ENCODE assay signal across 8 cellular contexts in the genomic region with DNA sequence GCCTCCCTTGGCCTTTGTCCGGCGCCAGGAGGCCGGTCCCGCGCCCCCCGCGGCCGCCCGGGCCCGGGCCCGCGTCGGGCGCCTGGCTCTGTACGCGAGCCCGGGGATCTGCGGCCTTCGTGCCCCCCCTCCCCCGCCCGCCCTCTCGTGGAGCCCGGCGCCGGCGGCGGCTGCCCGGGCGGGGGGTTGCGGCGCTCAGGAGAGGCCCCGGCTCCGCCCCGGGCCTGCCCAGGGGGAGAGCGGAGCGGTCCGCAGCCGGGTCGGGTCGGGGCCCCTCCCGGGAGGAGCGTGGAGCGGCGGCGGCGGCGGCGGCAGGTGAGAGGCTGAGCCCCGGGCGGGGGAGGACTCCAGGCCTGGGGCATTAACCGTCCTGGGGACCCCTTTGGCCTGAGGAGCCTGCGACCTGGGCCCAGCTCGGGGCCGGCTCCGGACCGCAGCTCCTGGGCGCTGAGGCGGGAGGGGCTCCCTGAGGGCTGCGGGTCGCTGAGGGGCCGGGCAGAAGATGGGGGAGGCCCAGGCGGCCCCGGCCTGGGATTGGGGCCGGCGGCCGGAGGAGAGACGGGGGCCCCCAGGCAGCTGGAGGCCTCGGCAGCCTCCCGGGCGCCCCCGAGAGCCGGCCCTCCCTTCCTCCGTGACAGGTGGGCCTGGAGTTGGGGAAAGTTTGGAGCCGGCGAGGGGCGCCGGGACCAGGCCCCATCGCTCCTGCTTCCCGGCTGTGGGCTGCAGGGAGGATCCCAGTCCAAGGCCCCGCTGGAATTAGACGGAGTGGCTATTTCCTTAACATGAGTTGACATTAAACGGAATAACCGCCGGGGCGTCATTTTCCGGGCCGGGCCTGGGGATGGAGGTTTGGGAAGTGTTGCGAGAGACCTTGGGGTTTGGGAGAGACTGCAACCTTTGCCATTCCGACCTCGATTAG. TPM values are rescaled to one million over a fixed set of nuclear protein-coding genes. Genes with fewer than 3 reads are reported as not detected.
DNase-seq lines count a peak whose midpoint lies in the region; ATAC-seq and TF ChIP-seq lines count a peak whose summit lies in the region.
"Not testable (repeated sequence)": the region's sequence is repeated elsewhere in the genome, so short reads cannot be mapped to it uniquely, and the experiment has no call there.

No MANE protein-coding gene starts in this region.

- intact Hi-C loops in prostate gland (cut with DNase I); uterus (cut with DNase I; ENCODE audit: low total_unique reads): not testable (repeated sequence)

- TF ChIP-seq CTCF in prostate gland (IDR thresholded peaks at IDR 0.05): not testable (repeated sequence)
- peak in 1 of 4 experiments; percentile 12 for TF ChIP-seq CTCF in uterus (IDR thresholded peaks at IDR 0.05)

- peak overlapping the region; percentile 81 to 89 for H3K4me3 ChIP-seq in prostate gland
- H3K4me3 ChIP-seq in uterus: peak overlapping the region; percentile 41 to 94

- H3K4me1 ChIP-seq in prostate gland (replicated peaks); uterus: not testable (repeated sequence)

- under 1% methylated on average over 48 of the region's 90 CpGs for WGBS in prostate gland

- not testable (repeated sequence) for H3K27me3 ChIP-seq in prostate gland (replicated peaks; ENCODE audit: insufficient read depth); uterus

- H3K9me3 ChIP-seq in prostate gland, uterus: not testable (repeated sequence)

- ATAC-seq in GM18519 (IDR thresholded peaks at IDR 0.05; ENCODE audit: low FRiP score, unreplicated experiment): peak; percentile 28
- peak; percentile 32 for ATAC-seq in HG02852 (IDR thresholded peaks at IDR 0.05; ENCODE audit: unreplicated experiment)

- H3K27ac ChIP-seq in prostate gland (peak overlapping the region; percentile 94 to 96), uterus (peak overlapping the region; percentile 97 to 99)

- TF ChIP-seq POLR2A in prostate gland (IDR thresholded peaks at IDR 0.05); uterus (IDR thresholded peaks at IDR 0.05): not testable (repeated sequence)

- not testable (repeated sequence) for H3K36me3 ChIP-seq in prostate gland, uterus

- DNase-seq in NCI-H1417 (lab: John Stamatoyannopoulos, UW) (peak in 2 of 3 experiments; percentile 43 to 68), cerebellum (ENCODE audit: low spot score) (peak; percentile 22), iPS-NIHi11 (ENCODE audit: low spot score) (peak; percentile 57), prostate gland (ENCODE audit: low spot score) (peak; percentile 24), uterus (peak; percentile 22 to 43)
- DNase-seq in activated CD4-positive, alpha-beta T cell treated with anti-CD3 and anti-CD28 coated beads, Interleukin-2, amount 50 U/mL, for 4 hours: peak; percentile 29 to 37

RNA-seq across cellular contexts. Expression of gene TLK2, which starts 0.6 kb away (rescaled TPM):
- total RNA-seq in cerebellum (61.3 TPM), prostate gland (10 to 100 TPM; 24.1 to 47.6 TPM), uterus (100 to 1,000 TPM in 1 of 4 donors, 10 to 100 TPM in 3; 13.6 to 120 (median 50.0) TPM)

RNA-seq across cellular contexts. Expression of gene METTL2A, which starts 55.5 kb away (rescaled TPM):
- 31.9 TPM for total RNA-seq in cerebellum
- total RNA-seq in prostate gland: 10 to 100 TPM; 17.3 to 20.7 TPM
- 10 to 100 TPM in 2 of 4 donors, 1 to 10 TPM in 2; 5.9 to 30.8 (median 15.2) TPM for total RNA-seq in uterus

Comparison
In these comparisons a context has a peak if more than half of its experiments do, and no peak if none do; other contexts are left out.
1. Peak in every context shown above with its lines: DNase-seq, ATAC-seq, H3K4me3 ChIP-seq and H3K27ac ChIP-seq.